8 cellular contexts compared by ENCODE assay signal in genomic region chr3:119497824-119498187, GRCh38. TPM values are rescaled to one million over a fixed set of nuclear protein-coding genes. Genes with fewer than 3 reads are reported as not detected.
A peak's percentile ranks its signal among the peaks of the same experiment; 100 is the strongest.
DNase-seq lines count a peak whose midpoint lies in the region; ATAC-seq lines count a peak whose summit lies in the region.

No MANE protein-coding gene starts in this region.

- H3K9me3 ChIP-seq in CD4-positive, CD25-positive, alpha-beta regulatory T cell (ENCODE audit: control insufficient read depth in 2 of 2, low read length in 2 of 2) = no peaks in the 10 kb centered on the region
- H3K9me3 ChIP-seq in muscle layer of duodenum (ENCODE audit: control insufficient read depth in 1 of 2, low read length in 2 of 2) = no peaks in the 10 kb centered on the region

- H3K27ac ChIP-seq in CD4-positive, CD25-positive, alpha-beta regulatory T cell (ENCODE audit: insufficient read depth, low read length, poor library complexity, severe bottlenecking) = peak overlapping the region; percentile 93
- H3K27ac ChIP-seq in epithelial cell of prostate = peak overlapping the region; percentile 81
- H3K27ac ChIP-seq in muscle layer of duodenum (ENCODE audit: low read length) = peak overlapping the region; percentile 99

- peak overlapping the region; percentile 98 to 100 (median 99) for H3K27ac Mint-ChIP-seq in CD4-positive, CD25-positive, alpha-beta regulatory T cell

- H3K4me3 Mint-ChIP-seq in CD4-positive, CD25-positive, alpha-beta regulatory T cell = peak overlapping the region; percentile 93 to 99 (median 98)

- H3K36me3 Mint-ChIP-seq in CD4-positive, CD25-positive, alpha-beta regulatory T cell = peaks cover 6% of the 10 kb centered on the region

- peaks cover 14 to 39% (median 26%) of the 10 kb centered on the region in 4 donors for H3K4me1 Mint-ChIP-seq in CD4-positive, CD25-positive, alpha-beta regulatory T cell

- H3K27me3 ChIP-seq in CD4-positive, CD25-positive, alpha-beta regulatory T cell (ENCODE audit: control insufficient read depth, insufficient read depth, low read length) = no peaks in the 10 kb centered on the region
- H3K27me3 ChIP-seq in muscle layer of duodenum (ENCODE audit: low read depth, low read length) = no peaks in the 10 kb centered on the region

- no peak for ATAC-seq in CD4-positive, CD25-positive, alpha-beta regulatory T cell (ENCODE audit: low read depth in 2 of 2)
- peak; percentile 15 for ATAC-seq in GM21717 (IDR thresholded peaks at IDR 0.05; ENCODE audit: unreplicated experiment)
- no peak for ATAC-seq in GM19463 (IDR thresholded peaks at IDR 0.05; ENCODE audit: unreplicated experiment)
- ATAC-seq in HG02970 (IDR thresholded peaks at IDR 0.05; ENCODE audit: low FRiP score, unreplicated experiment) = no peak

- peak in 1 of 3 donors; percentile 40 for DNase-seq in CD4-positive, CD25-positive, alpha-beta regulatory T cell
- DNase-seq in SK-N-DZ (ENCODE audit: low spot score) (peak; percentile 17), epithelial cell of prostate (ENCODE audit: low read depth, low spot score) (no peak), NCI-H1436 treated with DMSO at 0.1 percent for 48 hours (lab: John Stamatoyannopoulos, UW) (no peak)

- no peaks in the 10 kb centered on the region for H3K9me3 Mint-ChIP-seq in CD4-positive, CD25-positive, alpha-beta regulatory T cell

- H3K4me3 ChIP-seq in CD4-positive, CD25-positive, alpha-beta regulatory T cell (ENCODE audit: low read depth, low read length) = peak overlapping the region; percentile 90
- peak overlapping the region; percentile 94 to 98 for H3K4me3 ChIP-seq in muscle layer of duodenum (ENCODE audit: low read depth in 1 of 2, low read length in 2 of 2)

- H3K4me1 ChIP-seq in CD4-positive, CD25-positive, alpha-beta regulatory T cell (ENCODE audit: control insufficient read depth, insufficient read depth, low read length, poor library complexity, severe bottlenecking) = peaks cover 28% of the 10 kb centered on the region
- H3K4me1 ChIP-seq in muscle layer of duodenum (ENCODE audit: control insufficient read depth in 1 of 2, insufficient read depth in 2 of 2, low read length in 2 of 2) = peaks cover 12 to 21% of the 10 kb centered on the region in 2 donors

- H3K36me3 ChIP-seq in CD4-positive, CD25-positive, alpha-beta regulatory T cell (ENCODE audit: control insufficient read depth, insufficient read depth, low read length) = no peaks in the 10 kb centered on the region
- H3K36me3 ChIP-seq in muscle layer of duodenum (ENCODE audit: control insufficient read depth in 1 of 2, insufficient read depth in 2 of 2, low read length in 2 of 2) = peaks cover 0 to 2% of the 10 kb centered on the region in 2 donors

- no peaks in the 10 kb centered on the region for H3K27me3 Mint-ChIP-seq in CD4-positive, CD25-positive, alpha-beta regulatory T cell

RNA-seq across cellular contexts. Expression of gene TIMMDC1, which starts 0.5 kb away (rescaled TPM):
- total RNA-seq in CD4-positive, CD25-positive, alpha-beta regulatory T cell = 42.1 TPM
- polyA plus RNA-seq in CD4-positive, CD25-positive, alpha-beta regulatory T cell = 10 to 100 TPM; 65.1 to 88.8 (median 70.4) TPM
- polyA plus RNA-seq in SK-N-DZ (2014; cell fraction: cytosol; rRNA removed) = 74.1 and 81.0 TPM in 2 replicates
- polyA plus RNA-seq in SK-N-DZ (2014; cell fraction: nucleus; rRNA removed) = 87.4 and 94.6 TPM in 2 replicates

RNA-seq across cellular contexts. Expression of gene POGLUT1, which starts 29.0 kb away (rescaled TPM):
- total RNA-seq in CD4-positive, CD25-positive, alpha-beta regulatory T cell = 31.4 TPM
- polyA plus RNA-seq in CD4-positive, CD25-positive, alpha-beta regulatory T cell = 10 to 100 TPM; 31.9 to 43.2 (median 36.5) TPM
- 22.1 and 23.9 TPM in 2 replicates for polyA plus RNA-seq in SK-N-DZ (2014; cell fraction: cytosol; rRNA removed)
- 31.6 and 37.2 TPM in 2 replicates for polyA plus RNA-seq in SK-N-DZ (2014; cell fraction: nucleus; rRNA removed)

RNA-seq across cellular contexts. Expression of gene TMEM39A, which starts 34.4 kb away (rescaled TPM):
- total RNA-seq in CD4-positive, CD25-positive, alpha-beta regulatory T cell = 49.7 TPM
- 10 to 100 TPM in 3 of 4 donors, 1 to 10 TPM in 1; 8.5 to 18.0 (median 11.6) TPM for polyA plus RNA-seq in CD4-positive, CD25-positive, alpha-beta regulatory T cell
- polyA plus RNA-seq in SK-N-DZ (2014; cell fraction: cytosol; rRNA removed) = 27.2 and 28.4 TPM in 2 replicates
- 60.2 and 90.7 TPM in 2 replicates for polyA plus RNA-seq in SK-N-DZ (2014; cell fraction: nucleus; rRNA removed)
